In genomic region chr11:27296406-27296994, GRCh38 we compare ENCODE assay signal across 8 cellular contexts.
DNase-seq lines count a peak whose midpoint lies in the region; ATAC-seq and TF ChIP-seq lines count a peak whose summit lies in the region.

No MANE protein-coding gene starts in this region.

- TF ChIP-seq CTCF in colonic mucosa (IDR thresholded peaks at IDR 0.05) = peak; percentile 35
- no peak for TF ChIP-seq CTCF in mesothelial cell of epicardium (IDR thresholded peaks at IDR 0.05; ENCODE audit: unreplicated experiment)

- no peaks in the 10 kb centered on the region for H3K27me3 ChIP-seq in colonic mucosa

- no peak overlapping the region for H3K9ac ChIP-seq in colonic mucosa (ENCODE audit: low read depth in 2 of 2, low read length in 2 of 2)

- intact Hi-C loops in colonic mucosa (cut with DNase I) = loop anchor here (2.0 to 5.0 kb wide), 2 partner anchors 112 to 191 kb away; no protein-coding TSS in a partner anchor

- peaks cover 16% of the 10 kb centered on the region for H3K9me3 Mint-ChIP-seq in mesothelial cell of epicardium

- peaks cover 16% of the 10 kb centered on the region for H3K4me1 Mint-ChIP-seq in mesothelial cell of epicardium

- DNase-seq in COLO829 (ENCODE audit: low spot score) = peak; percentile 54
- DNase-seq in NCI-H82 treated with DMSO at 0.1 percent for 48 hours (lab: John Stamatoyannopoulos, UW; ENCODE audit: unreplicated experiment) = peak; percentile 24
- no peak for DNase-seq in colonic mucosa
- DNase-seq in myocyte (ENCODE audit: low read depth) = peak; percentile 73
- DNase-seq in mesothelial cell of epicardium (ENCODE audit: low spot score in 2 of 2, unreplicated experiment in 2 of 2) = no peak
- no peak for DNase-seq in hypothalamus (lab: John Stamatoyannopoulos, UW)

- H3K27me3 Mint-ChIP-seq in mesothelial cell of epicardium (ENCODE audit: low read depth) = no peaks in the 10 kb centered on the region

- no peaks in the 10 kb centered on the region for H3K36me3 Mint-ChIP-seq in mesothelial cell of epicardium

- no peaks in the 10 kb centered on the region for H3K36me3 ChIP-seq in colonic mucosa

- peaks cover 5% of the 10 kb centered on the region for H3K4me1 ChIP-seq in colonic mucosa

- no peaks in the 10 kb centered on the region for H3K9me3 ChIP-seq in colonic mucosa

- no peak overlapping the region for H3K4me3 ChIP-seq in colonic mucosa

- H3K27ac Mint-ChIP-seq in mesothelial cell of epicardium = no peak overlapping the region

- H3K27ac ChIP-seq in colonic mucosa = no peak overlapping the region

- ATAC-seq in GM19043 (IDR thresholded peaks at IDR 0.05; ENCODE audit: low read depth, unreplicated experiment) (peak; percentile 56), HG03520 (IDR thresholded peaks at IDR 0.05; ENCODE audit: unreplicated experiment) (peak; percentile 95)

- no peak overlapping the region for H3K4me3 Mint-ChIP-seq in mesothelial cell of epicardium

Comparison
In these comparisons a context has a peak if more than half of its experiments do, and no peak if none do; other contexts are left out.
1. DNase-seq: peak in COLO829 (single experiment), NCI-H82 treated with DMSO at 0.1 percent for 48 hours (single experiment) and myocyte (single experiment); none in colonic mucosa (single experiment), mesothelial cell of epicardium (0 of 2) and hypothalamus (0 of 51).